Comparison of ENCODE assay signal across 13 cellular contexts in genomic region chrX:133045986-133046385, GRCh38. TPM values are rescaled to one million over a fixed set of nuclear protein-coding genes. Genes with fewer than 3 reads are reported as not detected.
DNase-seq lines count a peak whose midpoint lies in the region; ATAC-seq and TF ChIP-seq lines count a peak whose summit lies in the region.
"Had no signal": no experiment of that assay in that cellular context is flagged by ENCODE, and none has a peak within 500 bp of the region (broad histone marks: within the 10 kb centered on the region; RNA-seq: fewer than 3 reads in every experiment).

No MANE protein-coding gene starts in this region.

- no TSS peak for BruUV-seq in MCF 10A (replicated peaks; lab: Mats Ljungman, UMichigan)

- ATAC-seq in GM18511 (IDR thresholded peaks at IDR 0.05; ENCODE audit: unreplicated experiment): no peak
- no peak for ATAC-seq in lower lobe of right lung

- peaks cover 34% of the 10 kb centered on the region for H3K27me3 Mint-ChIP-seq in MCF 10A (ENCODE audit: insufficient read depth, unreplicated experiment)
- H3K27me3 Mint-ChIP-seq: activated B cell treated with CpG ODN at 0.5 μM for 24 hours had no signal

- H3K4me1 ChIP-seq in breast epithelium (no peaks in the 10 kb centered on the region), hepatocyte (ENCODE audit: insufficient read depth) (no peaks in the 10 kb centered on the region), lower lobe of right lung (no peaks in the 10 kb centered on the region)

- POLR2A ChIA-PET in MCF 10A (lab: Yijun Ruan, JAX): no interaction called here

- no peaks in the 10 kb centered on the region for H3K9me3 Mint-ChIP-seq in MCF 10A (ENCODE audit: unreplicated experiment)
- H3K9me3 Mint-ChIP-seq: activated B cell treated with CpG ODN at 0.5 μM for 24 hours had no signal

- H3K79me2 ChIP-seq in hepatocyte: no peaks in the 10 kb centered on the region

- no peaks in the 10 kb centered on the region for H3K36me3 Mint-ChIP-seq in MCF 10A (ENCODE audit: insufficient read depth, unreplicated experiment)
- H3K36me3 Mint-ChIP-seq: naive B cell had no signal

- H3K4me3 Mint-ChIP-seq in MCF 10A (ENCODE audit: unreplicated experiment): no peak overlapping the region
- H3K4me3 Mint-ChIP-seq: activated B cell treated with CpG ODN at 0.5 μM for 24 hours, naive B cell had no signal

- TF ChIP-seq CTCF in MCF 10A (IDR thresholded peaks at IDR 0.05; ENCODE audit: unreplicated experiment): peak; percentile 29
- no peak for TF ChIP-seq CTCF in breast epithelium (IDR thresholded peaks at IDR 0.05)
- TF ChIP-seq CTCF in hepatocyte (IDR thresholded peaks at IDR 0.05; ENCODE audit: poor library complexity): peak; percentile 48
- TF ChIP-seq CTCF in lower lobe of right lung (IDR thresholded peaks at IDR 0.05): no peak
- no peak for TF ChIP-seq CTCF in GM10266 (IDR thresholded peaks at IDR 0.05; ENCODE audit: control insufficient read depth, insufficient read depth, low read depth, missing control alignments)

- no peaks in the 10 kb centered on the region for H4K20me1 ChIP-seq in hepatocyte (ENCODE audit: insufficient read depth, poor library complexity, severe bottlenecking)

- no peak overlapping the region for H3K4me3 ChIP-seq in breast epithelium
- no peak overlapping the region for H3K4me3 ChIP-seq in SK-N-MC
- no peak overlapping the region for H3K4me3 ChIP-seq in hepatocyte
- H3K4me3 ChIP-seq in lower lobe of right lung: no peak overlapping the region

- 52% methylated on average over 2 of the region's 2 CpGs for WGBS in hepatocyte (ENCODE audit: low lambda C conversion rate, missing lambda C conversion rate)

- H3K9me2 ChIP-seq in hepatocyte (replicated peaks; ENCODE audit: insufficient read depth): no peaks in the 10 kb centered on the region

- H3K4me2 ChIP-seq in hepatocyte: no peak overlapping the region

- H3K27ac ChIP-seq in breast epithelium (no peak overlapping the region), SK-N-MC (no peak overlapping the region), hepatocyte (no peak overlapping the region), lower lobe of right lung (no peak overlapping the region)

- no peaks in the 10 kb centered on the region for H3K4me1 Mint-ChIP-seq in MCF 10A (ENCODE audit: insufficient read depth, unreplicated experiment)
- H3K4me1 Mint-ChIP-seq: activated B cell treated with CpG ODN at 0.5 μM for 24 hours, naive B cell had no signal

- CTCF ChIA-PET in MCF 10A (lab: Yijun Ruan, JAX): interaction anchor here (0.6 to 3.7 kb wide), 15 partner anchors 9 to 778 kb away, joined by 3 to 16 read pairs (median 5); no protein-coding TSS in a partner anchor

- H3K9ac ChIP-seq in SK-N-MC (ENCODE audit: insufficient read length): no peak overlapping the region

- TF ChIP-seq POLR2A in breast epithelium (IDR thresholded peaks at IDR 0.05): no peak

- no peak overlapping the region for H2AFZ ChIP-seq in hepatocyte

- intact Hi-C loops in MCF 10A (cut with micrococcal nuclease): loop anchor here (1.0 to 5.0 kb wide), 4 partner anchors 126 to 626 kb away; no protein-coding TSS in a partner anchor
- intact Hi-C loops in breast epithelium (cut with DNase I; ENCODE audit: low total_unique reads): no loop called here
- intact Hi-C loops in lower lobe of right lung (cut with DNase I): no loop called here

- H3K9me3 ChIP-seq in breast epithelium (no peaks in the 10 kb centered on the region), SK-N-MC (ENCODE audit: low read depth, low read length) (no peaks in the 10 kb centered on the region), hepatocyte (ENCODE audit: low read depth) (no peaks in the 10 kb centered on the region), lower lobe of right lung (no peaks in the 10 kb centered on the region)

- H3K27me3 ChIP-seq in breast epithelium (peaks cover 0 to 45% of the 10 kb centered on the region in 2 donors), hepatocyte (no peaks in the 10 kb centered on the region), lower lobe of right lung (ENCODE audit: low read depth) (no peaks in the 10 kb centered on the region)

- no peak overlapping the region for H3K27ac Mint-ChIP-seq in MCF 10A (ENCODE audit: low read depth, unreplicated experiment)
- H3K27ac Mint-ChIP-seq: activated B cell treated with CpG ODN at 0.5 μM for 24 hours, naive B cell had no signal

- DNase-seq in MCF 10A (ENCODE audit: unreplicated experiment): peak; percentile 32
- no peak for DNase-seq in breast epithelium (ENCODE audit: low spot score in 2 of 2)
- peak; percentile 1 for DNase-seq in SK-N-MC (ENCODE audit: low read depth, low spot score)
- DNase-seq in hepatocyte (ENCODE audit: low spot score): peak; percentile 27
- no peak for DNase-seq in lower lobe of right lung
- DNase-seq in GM10266 (ENCODE audit: extremely low spot score): no peak
- DNase-seq in globus pallidus (ENCODE audit: low spot score): no peak
- DNase-seq: activated B cell treated with CpG ODN at 0.5 μM for 24 hours, foreskin melanocyte, naive B cell, NCI-H446 had no signal

- no peaks in the 10 kb centered on the region for H3K36me3 ChIP-seq in breast epithelium
- H3K36me3 ChIP-seq in SK-N-MC (ENCODE audit: insufficient read depth, low read length): no peaks in the 10 kb centered on the region
- no peaks in the 10 kb centered on the region for H3K36me3 ChIP-seq in hepatocyte (replicated peaks; ENCODE audit: insufficient read depth, low read depth)
- H3K36me3 ChIP-seq in lower lobe of right lung: no peaks in the 10 kb centered on the region

RNA-seq across cellular contexts. Expression of gene USP26, which starts 50.9 kb away (rescaled TPM):
- total RNA-seq in MCF 10A (2022) (not detected in 2 replicates), breast epithelium (not detected), hepatocyte (0.07 TPM in 1 of 2 replicates, not detected in the other), lower lobe of right lung (not detected)
- not detected in 2 replicates for polyA plus RNA-seq in hepatocyte
- total RNA-seq: activated B cell treated with CpG ODN at 0.5 μM for 24 hours had no signal
- polyA plus RNA-seq: BJ had no signal

Comparison
In these comparisons a context has a peak if more than half of its experiments do, and no peak if none do; other contexts are left out.
1. DNase-seq: peak in MCF 10A (single experiment), SK-N-MC (single experiment) and hepatocyte (single experiment); none in breast epithelium (0 of 2), lower lobe of right lung (single experiment), GM10266 (single experiment) and globus pallidus (single experiment).
2. CTCF ChIP-seq: peak in MCF 10A (single experiment) and hepatocyte (single experiment); none in breast epithelium (0 of 3), lower lobe of right lung (single experiment) and GM10266 (single experiment).